In genomic region chr9:128881884-128882676, GRCh38 we compare ENCODE assay signal across 8 cellular contexts. TPM values are rescaled to one million over a fixed set of nuclear protein-coding genes. Genes with fewer than 3 reads are reported as not detected.
DNase-seq lines count a peak whose midpoint lies in the region; ATAC-seq, FAIRE-seq and TF ChIP-seq lines count a peak whose summit lies in the region.

TSS of gene KYAT1 (minus strand) at chr9:128881950. CDS start at chr9:128845405, 36,545 bp downstream.
TSS of gene LRRC8A (plus strand) at chr9:128882133. CDS start at chr9:128907165, 25,032 bp downstream.

- H3K4me3 Mint-ChIP-seq in activated naive CD4-positive, alpha-beta T cell treated with anti-CD3 and anti-CD28 coated beads, Interleukin-2, amount 10 ng/mL, durations not matched to agents 7 days and 5 days: peak within 1 kb of the TSS; percentile 98

- peaks cover 67% of the 10 kb centered on the region for H3K4me1 Mint-ChIP-seq in activated naive CD4-positive, alpha-beta T cell treated with anti-CD3 and anti-CD28 coated beads, Interleukin-2, amount 10 ng/mL, durations not matched to agents 7 days and 5 days

- H3K36me3 ChIP-seq in SK-N-MC (ENCODE audit: insufficient read depth, low read length) (peaks cover 7% of the 10 kb centered on the region; the same call in 1 of the 2 replicates), neutrophil (peaks cover 14% of the 10 kb centered on the region)

- H3K27me3 Mint-ChIP-seq in activated naive CD4-positive, alpha-beta T cell treated with anti-CD3 and anti-CD28 coated beads, Interleukin-2, amount 10 ng/mL, durations not matched to agents 7 days and 5 days: peaks cover 4% of the 10 kb centered on the region

- FAIRE-seq in frontal cortex (lab: Jason Lieb, UNC): no peak

- CTCF ChIA-PET in activated naive CD4-positive, alpha-beta T cell treated with anti-CD3 and anti-CD28 coated beads, Interleukin-2, amount 10 ng/mL, durations not matched to agents 7 days and 5 days (lab: Charles Lee): interaction anchor here (0.7 to 1.9 kb wide), 4 partner anchors 14 to 47 kb away, joined by 3 to 8 read pairs (median 4); no protein-coding TSS in a partner anchor

- H3K27ac Mint-ChIP-seq in activated naive CD4-positive, alpha-beta T cell treated with anti-CD3 and anti-CD28 coated beads, Interleukin-2, amount 10 ng/mL, durations not matched to agents 7 days and 5 days: peak within 1 kb of the TSS; percentile 96

- H3K27ac ChIP-seq in SK-N-MC (peak within 1 kb of the TSS; percentile 83), neutrophil (peak within 1 kb of the TSS; percentile 90), substantia nigra (ENCODE audit: low read depth, low read length, poor library complexity, severe bottlenecking) (peak within 1 kb of the TSS; percentile 92)

- no peaks in the 10 kb centered on the region for H3K9me3 Mint-ChIP-seq in activated naive CD4-positive, alpha-beta T cell treated with anti-CD3 and anti-CD28 coated beads, Interleukin-2, amount 10 ng/mL, durations not matched to agents 7 days and 5 days

- peaks cover 25 to 28% of the 10 kb centered on the region in 2 experiments for H3K4me1 ChIP-seq in neutrophil (ENCODE audit: control insufficient read depth in 1 of 2, insufficient read depth in 1 of 2, low read depth in 1 of 2, low read length in 1 of 2)

- ATAC-seq in HG02588 (IDR thresholded peaks at IDR 0.05; ENCODE audit: unreplicated experiment): peak; percentile 85

- DNase-seq in NCI-H1048 (lab: John Stamatoyannopoulos, UW) (peak; percentile 95), SK-N-MC (ENCODE audit: low read depth, low spot score) (peak; percentile 62), frontal cortex (ENCODE audit: low spot score in 2 of 2) (peak; percentile 93 to 95), substantia nigra (lab: John Stamatoyannopoulos, UW) (peak; percentile 74 to 98 (median 95))
- peak; percentile 99 for DNase-seq in activated naive CD4-positive, alpha-beta T cell treated with anti-CD3 and anti-CD28 coated beads, Interleukin-2, amount 10 ng/mL, durations not matched to agents 7 days and 5 days

- peak; percentile 68 for TF ChIP-seq CTCF in neutrophil (IDR thresholded peaks at IDR 0.05)

- H3K9me3 ChIP-seq in SK-N-MC (ENCODE audit: low read depth, low read length) (no peaks in the 10 kb centered on the region), neutrophil (no peaks in the 10 kb centered on the region)

- peak within 1 kb of the TSS; percentile 94 for H3K9ac ChIP-seq in SK-N-MC (ENCODE audit: insufficient read length)

- H3K27me3 ChIP-seq in neutrophil: no peaks in the 10 kb centered on the region

- peaks cover 47% of the 10 kb centered on the region for H3K36me3 Mint-ChIP-seq in activated naive CD4-positive, alpha-beta T cell treated with anti-CD3 and anti-CD28 coated beads, Interleukin-2, amount 10 ng/mL, durations not matched to agents 7 days and 5 days

- H3K4me3 ChIP-seq in GM08714 (ENCODE audit: low read length): peak within 1 kb of the TSS; percentile 71
- peak within 1 kb of the TSS; percentile 93 for H3K4me3 ChIP-seq in SK-N-MC
- H3K4me3 ChIP-seq in neutrophil (ENCODE audit: low read depth in 1 of 2, low read length in 1 of 2): peak within 1 kb of the TSS; percentile 89 to 93

RNA-seq across cellular contexts. Expression of gene KYAT1, which starts in this region (rescaled TPM):
- 9.8 TPM for total RNA-seq in frontal cortex

RNA-seq across cellular contexts. Expression of gene LRRC8A, which starts in this region (rescaled TPM):
- total RNA-seq in frontal cortex: 19.6 TPM

Comparison
In these comparisons a context has a peak if more than half of its experiments do, and no peak if none do; other contexts are left out.
1. Peak in every context shown above with its lines: DNase-seq, ATAC-seq, H3K4me3 ChIP-seq and H3K27ac ChIP-seq.